Comparison of ENCODE assay signal across 1 cellular context in genomic region chr1:156500847-156501686, GRCh38.
TF ChIP-seq lines count a peak whose summit lies in the region.

No MANE protein-coding gene starts in this region.

TF ChIP-seq in K562, 482 proteins besides CTCF, POLR2A, EP300 and RAD21 (continued from another document and continues in another):
- TF ChIP-seq ZNF592 (IDR thresholded peaks at IDR 0.05) (peak; percentile 88), ZC3H4 (CRISPR knock-in tag; IDR thresholded peaks at IDR 0.05; ENCODE audit: borderline replicate concordance) (peak; percentile 79; the same call in 1 of the 2 replicates), ATF1 (CRISPR knock-in tag; IDR thresholded peaks at IDR 0.05) (no peak), ATF1 (tag; IDR thresholded peaks at IDR 0.05) (peak; percentile 78), MGA (IDR thresholded peaks at IDR 0.05) (peak; percentile 98), MXI1 (IDR thresholded peaks at IDR 0.05; ENCODE audit: low read depth, low read length) (peak; percentile 52; the same call in 1 of the 2 replicates), UBTF (IDR thresholded peaks at IDR 0.05; ENCODE audit: borderline replicate concordance in 1 of 2, low read depth in 2 of 2, low read length in 2 of 2) (peak in 1 of 2 experiments; percentile 72; a peak in 1 of 4 replicates), KDM4B (IDR thresholded peaks at IDR 0.05; ENCODE audit: borderline replicate concordance in 2 of 2, low read depth in 1 of 2) (peak in 1 of 2 experiments; percentile 77; a peak in 2 of 4 replicates), ZNF175 (CRISPR knock-in tag; IDR thresholded peaks at IDR 0.05; ENCODE audit: low read depth) (peak; percentile 83), ZNF143 (CRISPR knock-in tag; IDR thresholded peaks at IDR 0.05) (peak; percentile 45; the same call in 1 of the 2 replicates), NR2F6 (CRISPR knock-in tag; IDR thresholded peaks at IDR 0.05) (0 out of 2 replicates have a peak, but pooled peaks have one; percentile 57), NFYB (IDR thresholded peaks at IDR 0.05; ENCODE audit: extremely low read depth, insufficient read length) (peak; percentile 86), ZZZ3 (IDR thresholded peaks at IDR 0.05) (no peak), MLLT1 (IDR thresholded peaks at IDR 0.05) (0 out of 4 replicates have a peak, but pooled peaks of 1 of the 2 experiments have one; percentile 55), RBM17 (IDR thresholded peaks at IDR 0.05; ENCODE audit: borderline replicate concordance, low read depth, low read length) (no peak), ZKSCAN1 (IDR thresholded peaks at IDR 0.05; ENCODE audit: low read depth, low read length) (0 out of 2 replicates have a peak, but pooled peaks have one; percentile 7), ATF6 (CRISPR knock-in tag; IDR thresholded peaks at IDR 0.05) (peak; percentile 96; the same call in 1 of the 2 replicates), RBM25 (IDR thresholded peaks at IDR 0.05; ENCODE audit: low read depth, low read length, severe bottlenecking) (peak; percentile 77), ZNF174 (CRISPR knock-in tag; IDR thresholded peaks at IDR 0.05) (no peak), IRF9 (tag; IDR thresholded peaks at IDR 0.05) (no peak), ZBTB11 (CRISPR knock-in tag; IDR thresholded peaks at IDR 0.05) (peak in 1 of 3 experiments; percentile 61; a peak in 1 of 6 replicates), CREM (IDR thresholded peaks at IDR 0.05; ENCODE audit: low read depth) (peak; percentile 44), KAT7 (CRISPR knock-in tag; IDR thresholded peaks at IDR 0.05; ENCODE audit: borderline replicate concordance) (peak; percentile 35; the same call in 1 of the 2 replicates), SIRT6 (IDR thresholded peaks at IDR 0.05; ENCODE audit: low read depth, low read length) (no peak), SAFB (IDR thresholded peaks at IDR 0.05; ENCODE audit: borderline replicate concordance, low read depth, low read length) (peak; percentile 36; the same call in 1 of the 2 replicates)
